In the genomic region with DNA sequence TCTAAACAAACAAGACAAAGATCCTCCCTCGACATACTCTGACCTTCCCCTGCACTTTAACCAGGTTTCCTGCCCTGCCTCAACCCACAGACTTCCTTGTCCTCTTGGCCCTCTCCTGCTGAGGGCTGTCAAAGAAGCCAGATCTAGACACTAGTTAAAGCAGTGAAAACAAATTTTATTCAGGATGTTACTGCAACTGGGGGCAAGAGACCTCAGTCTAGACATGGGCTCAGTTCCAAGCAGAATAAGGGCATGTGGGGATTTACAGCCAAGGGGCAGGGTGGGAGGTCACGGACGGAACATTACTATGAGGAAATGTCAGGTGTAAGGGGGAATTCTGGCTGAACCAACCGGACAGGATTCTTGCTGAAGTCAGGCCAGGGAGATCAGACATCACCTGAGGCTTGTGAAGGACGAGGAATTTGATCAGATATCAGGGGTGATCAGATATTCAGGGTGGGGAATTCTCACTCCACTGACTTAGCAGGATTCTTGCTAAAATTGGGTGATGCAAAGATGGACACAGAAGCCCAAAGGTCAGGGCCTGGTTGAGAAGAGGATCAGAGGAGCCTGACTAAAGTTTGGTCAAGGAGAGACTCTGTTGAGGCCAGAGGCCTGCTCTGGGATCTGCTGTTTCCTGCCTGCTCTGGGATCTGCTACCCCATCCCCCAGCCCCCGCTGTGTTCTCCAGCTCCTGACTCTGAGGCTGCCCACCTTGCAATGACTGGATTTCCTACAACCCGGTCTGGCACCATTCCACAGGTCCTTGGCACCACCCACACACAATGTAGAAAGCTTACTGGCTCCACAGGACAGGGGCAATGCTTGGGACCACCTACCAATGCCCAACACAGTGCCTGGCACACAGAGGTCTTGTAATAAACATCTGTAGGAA, we compare ENCODE assay signal across 26 cellular contexts. TPM values are rescaled to one million over a fixed set of nuclear protein-coding genes. Genes with fewer than 3 reads are reported as not detected.
DNase-seq lines count a peak whose midpoint lies in the region; TF ChIP-seq lines count a peak whose summit lies in the region.
"Had no signal": no experiment of that assay in that cellular context is flagged by ENCODE, and none has a peak within 500 bp of the region (broad histone marks: within the 10 kb centered on the region; RNA-seq: fewer than 3 reads in every experiment).

No MANE protein-coding gene starts in this region.

- 76% methylated on average over 7 of the region's 7 CpGs for WGBS in liver
- WGBS in mammary epithelial cell (ENCODE audit: low coverage, missing lambda C conversion rate): 56% methylated on average over 6 of the region's 7 CpGs

- CTCF ChIA-PET in mammary epithelial cell (lab: Charles Lee; ENCODE audit: low non-redundant PET): no interaction called here

- peak overlapping the region; percentile 44 for H3K27ac Mint-ChIP-seq in type B pancreatic cell
- H3K27ac Mint-ChIP-seq: activated B cell treated with CpG ODN at 0.5 μM for 24 hours; CD8-positive, alpha-beta T cell; naive thymus-derived CD4-positive, alpha-beta T cell had no signal

- intact Hi-C loops in mammary epithelial cell (cut with micrococcal nuclease): no loop called here

- dilution Hi-C loops in mammary epithelial cell (cut with HindIII; ENCODE audit: low sequenced_read_pairs): no loop called here

- H3K4me1 Mint-ChIP-seq in type B pancreatic cell (ENCODE audit: unreplicated experiment): peaks cover 8% of the 10 kb centered on the region
- H3K4me1 Mint-ChIP-seq: activated B cell treated with CpG ODN at 0.5 μM for 24 hours had no signal

- peak overlapping the region; percentile 23 for H3K4me3 Mint-ChIP-seq in type B pancreatic cell
- H3K4me3 Mint-ChIP-seq: activated B cell treated with CpG ODN at 0.5 μM for 24 hours; CD8-positive, alpha-beta T cell; naive thymus-derived CD4-positive, alpha-beta T cell had no signal

- no peak overlapping the region for H3K9ac ChIP-seq in liver (ENCODE audit: low read depth in 1 of 2, low read length in 2 of 2)
- no peak overlapping the region for H3K9ac ChIP-seq in mammary epithelial cell (ENCODE audit: insufficient read depth, low read length)

- no peaks in the 10 kb centered on the region for H3K79me2 ChIP-seq in mammary epithelial cell (ENCODE audit: insufficient read depth, low read length)

- H4K20me1 ChIP-seq in mammary epithelial cell (ENCODE audit: insufficient read depth, low read length): no peaks in the 10 kb centered on the region

- H3K27ac ChIP-seq in VCaP (peak overlapping the region; percentile 18; the same call in 1 of the 2 replicates), liver (ENCODE audit: low read depth in 1 of 2, low read length in 2 of 2) (no peak overlapping the region), mammary epithelial cell (ENCODE audit: insufficient read depth, low read depth, low read length) (no peak overlapping the region)
- H3K27ac ChIP-seq: adrenal gland, pancreas, sigmoid colon had no signal

- H3K4me3 ChIP-seq in liver (ENCODE audit: low read depth in 1 of 3, low read length in 3 of 3) (no peak overlapping the region), mammary epithelial cell (replicated peaks in 1 of 3; ENCODE audit: insufficient read depth in 1 of 3, low read depth in 2 of 3, low read length in 3 of 3) (no peak overlapping the region)
- H3K4me3 ChIP-seq: adrenal gland, pancreas, sigmoid colon had no signal

- H3K36me3 ChIP-seq in liver (ENCODE audit: control insufficient read depth in 4 of 4, insufficient read depth in 3 of 4, low read depth in 1 of 4, low read length in 3 of 4) (no peaks in the 10 kb centered on the region), mammary epithelial cell (ENCODE audit: insufficient read depth, low read length) (no peaks in the 10 kb centered on the region)
- H3K36me3 ChIP-seq: adrenal gland, pancreas, sigmoid colon had no signal

- no peak overlapping the region for H2AFZ ChIP-seq in mammary epithelial cell (ENCODE audit: low read depth, low read length)

- no peak for TF ChIP-seq RAD21 in liver (IDR thresholded peaks at IDR 0.05)

- TF ChIP-seq CTCF in VCaP (conservative IDR thresholded peaks at IDR 0.05) (no peak), liver (IDR thresholded peaks at IDR 0.05; ENCODE audit: low read depth, low read length, missing input control) (no peak), type B pancreatic cell (conservative IDR thresholded peaks at IDR 0.05) (no peak), mammary epithelial cell (conservative IDR thresholded peaks at IDR 0.05 in 1 of 2, IDR thresholded peaks at IDR 0.05 in 1 of 2; ENCODE audit: extremely low read depth in 1 of 2, insufficient read depth in 1 of 2, low read depth in 1 of 2, low read length in 2 of 2) (no peak)

- H3K9me3 ChIP-seq in liver (ENCODE audit: control insufficient read depth in 4 of 4, low read length in 3 of 4) (no peaks in the 10 kb centered on the region), mammary epithelial cell (replicated peaks; ENCODE audit: insufficient read depth, low read length) (no peaks in the 10 kb centered on the region)
- H3K9me3 ChIP-seq: adrenal gland, pancreas, sigmoid colon had no signal

- no peaks in the 10 kb centered on the region for H3K9me3 Mint-ChIP-seq in type B pancreatic cell
- H3K9me3 Mint-ChIP-seq: activated B cell treated with CpG ODN at 0.5 μM for 24 hours; CD8-positive, alpha-beta T cell had no signal

- H3K27me3 Mint-ChIP-seq in type B pancreatic cell: no peaks in the 10 kb centered on the region

- DNase-seq in HT-29 (ENCODE audit: low spot score): peak; percentile 24
- DNase-seq in type B pancreatic cell (ENCODE audit: extremely low spot score, unreplicated experiment): no peak
- no peak for DNase-seq in NCI-H2227 treated with DMSO at 0.1 percent for 48 hours (lab: John Stamatoyannopoulos, UW)
- no peak for DNase-seq in mammary epithelial cell
- no peak for DNase-seq in NCI-H1092 (lab: John Stamatoyannopoulos, UW)
- DNase-seq: activated B cell treated with CpG ODN at 0.5 μM for 24 hours; activated CD4-positive, alpha-beta T cell treated with anti-CD3 and anti-CD28 coated beads, Interleukin-2, amount 50 U/mL, for 48 hours; activated gamma-delta T cell; activated T-cell treated with anti-CD3 and anti-CD28 coated beads for 4 hours; adrenal gland; CD8-positive, alpha-beta T cell; GF-D8; kidney glomerular epithelial cell; naive thymus-derived CD4-positive, alpha-beta T cell; NCI-H1092 treated with DMSO at 0.1 percent for 48 hours; NCI-H2029; OCI-M1; pancreas; SHP77 treated with DMSO at 0.1 percent for 48 hours; sigmoid colon; stimulated activated CD4-positive, alpha-beta T cell treated with anti-CD3 and anti-CD28 coated beads, Interleukin-15, amount 100 ng/mL, for 24 hours had no signal

- no TSS peak for BruUV-seq in mammary epithelial cell (replicated peaks; lab: Mats Ljungman, UMichigan)

- H3K4me1 ChIP-seq in liver (ENCODE audit: control insufficient read depth in 4 of 4, insufficient read depth in 4 of 4, low read length in 3 of 4): no peaks in the 10 kb centered on the region
- no peaks in the 10 kb centered on the region for H3K4me1 ChIP-seq in mammary epithelial cell (ENCODE audit: insufficient read depth, low read length)
- H3K4me1 ChIP-seq: adrenal gland, pancreas, sigmoid colon had no signal

- no peaks in the 10 kb centered on the region for H3K36me3 Mint-ChIP-seq in type B pancreatic cell
- H3K36me3 Mint-ChIP-seq: CD8-positive, alpha-beta T cell; naive thymus-derived CD4-positive, alpha-beta T cell had no signal

- no peaks in the 10 kb centered on the region for H3K27me3 ChIP-seq in liver (ENCODE audit: control insufficient read depth in 4 of 4, insufficient read depth in 4 of 4, low read length in 3 of 4)
- no peaks in the 10 kb centered on the region for H3K27me3 ChIP-seq in mammary epithelial cell (ENCODE audit: insufficient read depth, low read length)
- H3K27me3 ChIP-seq: adrenal gland, pancreas, sigmoid colon had no signal

- in situ Hi-C loops in mammary epithelial cell (cut with MboI; ENCODE audit: low sequenced_read_pairs in 2 of 2): no loop called here

- no peak overlapping the region for H3K4me2 ChIP-seq in mammary epithelial cell (ENCODE audit: insufficient read depth, low read depth, low read length)

TF ChIP-seq in liver, 16 proteins besides CTCF, POLR2A, EP300 and RAD21:
- TF ChIP-seq HNF4G (IDR thresholded peaks at IDR 0.05) (no peak), NR2F2 (IDR thresholded peaks at IDR 0.05) (peak; percentile 21)

RNA-seq across cellular contexts. Expression of a gene that starts 21.5 kb away (rescaled TPM):
- not detected in 2 replicates for total RNA-seq in HT-29 (2014; rRNA removed; shearing (Covaris generic))
- total RNA-seq in liver: under 1 TPM; 0.08 to 0.23 TPM
- under 1 TPM in 1 of 2 donors, not detected in 1; 0.03 TPM for polyA plus RNA-seq in liver
- 6.3 and 6.4 TPM in 2 replicates for total RNA-seq in type B pancreatic cell (ENCODE audit: low replicate concordance)
- not detected for total RNA-seq in mammary epithelial cell
- polyA plus RNA-seq in mammary epithelial cell: not detected
- not detected for polyA minus RNA-seq in mammary epithelial cell
- total RNA-seq: activated B cell treated with CpG ODN at 0.5 μM for 24 hours; CD8-positive, alpha-beta T cell; mesenteric fat pad; naive thymus-derived CD4-positive, alpha-beta T cell; subcutaneous adipose tissue; T-helper 1 cell treated with Interleukin-12 subunit alpha and Interleukin-12 subunit beta and Interleukin-4 antibody, amounts not matched to agents 30 ng/mL and 1 ng/mL, for 36 hours had no signal
- polyA plus RNA-seq: naive thymus-derived CD4-positive, alpha-beta T cell had no signal
